17 cellular contexts compared by ENCODE assay signal in the genomic region with DNA sequence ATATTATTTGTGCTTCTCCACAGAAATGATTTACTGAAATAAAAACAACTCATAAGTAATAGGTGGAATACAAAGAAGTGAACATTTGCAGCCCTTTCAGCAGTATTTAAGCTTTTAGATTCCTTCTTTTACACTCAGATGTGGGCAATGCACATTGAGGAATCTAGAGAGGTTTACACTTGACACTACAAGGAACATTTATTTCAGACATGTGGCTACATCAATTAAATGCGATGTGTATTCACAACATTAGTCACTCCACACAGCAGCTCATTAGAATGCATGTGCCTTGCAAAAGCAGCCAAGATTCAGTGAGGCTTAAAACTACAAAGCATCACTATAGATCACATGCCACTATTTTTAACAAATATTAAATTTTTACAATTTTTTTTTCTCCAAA.
DNase-seq lines count a peak whose midpoint lies in the region; ATAC-seq and TF ChIP-seq lines count a peak whose summit lies in the region.
"Had no signal": no experiment of that assay in that cellular context is flagged by ENCODE, and none has a peak within 500 bp of the region (broad histone marks: within the 10 kb centered on the region; RNA-seq: fewer than 3 reads in every experiment).

No MANE protein-coding gene starts in this region.

- H3K27me3 Mint-ChIP-seq in activated CD4-positive, alpha-beta T cell treated with anti-CD3 and anti-CD28 coated beads for 36 hours = no peaks in the 10 kb centered on the region
- H3K27me3 Mint-ChIP-seq in brain = peaks cover 11% of the 10 kb centered on the region
- H3K27me3 Mint-ChIP-seq in naive thymus-derived CD4-positive, alpha-beta T cell = no peaks in the 10 kb centered on the region
- H3K27me3 Mint-ChIP-seq in endodermal cell (ENCODE audit: insufficient read depth) = no peaks in the 10 kb centered on the region
- H3K27me3 Mint-ChIP-seq: activated naive CD8-positive, alpha-beta T cell treated with anti-CD3 and anti-CD28 coated beads for 36 hours had no signal

- H3K27me3 ChIP-seq in GM23248 (replicated peaks; ENCODE audit: insufficient read depth) = no peaks in the 10 kb centered on the region
- no peaks in the 10 kb centered on the region for H3K27me3 ChIP-seq in naive thymus-derived CD4-positive, alpha-beta T cell (ENCODE audit: control insufficient read depth in 2 of 2, insufficient read depth in 2 of 2, low read length in 2 of 2)
- no peaks in the 10 kb centered on the region for H3K27me3 ChIP-seq in endodermal cell (ENCODE audit: control insufficient read depth, insufficient read depth, low read length, poor library complexity, severe bottlenecking)
- H3K27me3 ChIP-seq: transverse colon had no signal

- in situ Hi-C loops in GM23248 (cut with MboI) = no loop called here

- peaks cover 76% of the 10 kb centered on the region for H3K4me1 Mint-ChIP-seq in activated CD4-positive, alpha-beta T cell treated with anti-CD3 and anti-CD28 coated beads for 36 hours
- H3K4me1 Mint-ChIP-seq in brain (peaks cover 44% of the 10 kb centered on the region), endodermal cell (peaks cover 15% of the 10 kb centered on the region)
- H3K4me1 Mint-ChIP-seq in naive thymus-derived CD4-positive, alpha-beta T cell = peaks cover 46 to 92% (median 79%) of the 10 kb centered on the region in 7 donors

- no peak overlapping the region for H3K9ac ChIP-seq in GM23248
- no peak overlapping the region for H3K9ac ChIP-seq in endodermal cell (ENCODE audit: extremely low read depth, low read length, poor library complexity, severe bottlenecking)
- H3K9ac ChIP-seq: parathyroid adenoma had no signal

- H3F3A ChIP-seq in GM23248 (ENCODE audit: insufficient read depth) = no peaks in the 10 kb centered on the region

- no peaks in the 10 kb centered on the region for H3K9me2 ChIP-seq in GM23248 (ENCODE audit: insufficient read depth)

- H3K27ac Mint-ChIP-seq in activated CD4-positive, alpha-beta T cell treated with anti-CD3 and anti-CD28 coated beads for 36 hours = peak overlapping the region; percentile 74
- H3K27ac Mint-ChIP-seq in brain (peak overlapping the region; percentile 5 to 83 (median 56)), endodermal cell (no peak overlapping the region)
- H3K27ac Mint-ChIP-seq in naive thymus-derived CD4-positive, alpha-beta T cell = peak overlapping the region in 8 of 9 donors; percentile 57 to 92 (median 80)
- H3K27ac Mint-ChIP-seq: activated naive CD8-positive, alpha-beta T cell treated with anti-CD3 and anti-CD28 coated beads for 36 hours had no signal

- H4K20me1 ChIP-seq in GM23248 (ENCODE audit: insufficient read depth) = no peaks in the 10 kb centered on the region

- H3K4me3 ChIP-seq in GM23248 = no peak overlapping the region
- no peak overlapping the region for H3K4me3 ChIP-seq in naive thymus-derived CD4-positive, alpha-beta T cell (ENCODE audit: low read length)
- H3K4me3 ChIP-seq in endodermal cell (ENCODE audit: low read length) = no peak overlapping the region
- H3K4me3 ChIP-seq: A549, transverse colon had no signal

- H3K4me1 ChIP-seq in GM23248 (ENCODE audit: insufficient read depth) (peaks cover 18% of the 10 kb centered on the region), endodermal cell (ENCODE audit: control insufficient read depth, insufficient read depth, low read length) (no peaks in the 10 kb centered on the region)
- H3K4me1 ChIP-seq in naive thymus-derived CD4-positive, alpha-beta T cell (ENCODE audit: control insufficient read depth in 2 of 2, insufficient read depth in 2 of 2, low read length in 2 of 2) = peaks cover 34 to 64% of the 10 kb centered on the region in 2 donors
- H3K4me1 ChIP-seq: parathyroid adenoma, transverse colon had no signal

- CTCF ChIA-PET in activated CD4-positive, alpha-beta T cell treated with anti-CD3 and anti-CD28 coated beads for 36 hours (lab: Charles Lee) = interaction anchor here (1.0 to 9.6 kb wide), 4 partner anchors 10 to 95 kb away, joined by 3 to 94 read pairs (median 9); no protein-coding TSS in a partner anchor
- CTCF ChIA-PET in naive thymus-derived CD4-positive, alpha-beta T cell (lab: Charles Lee) = interaction anchor here (0.7 to 1.1 kb wide), 3 partner anchors 10 to 38 kb away, joined by 3 to 4 read pairs (median 3); no protein-coding TSS in a partner anchor

- peak overlapping the region; percentile 33 for H3K4me2 ChIP-seq in GM23248 (ENCODE audit: unreplicated experiment)
- H3K4me2 ChIP-seq: A549 had no signal

- intact Hi-C loops in activated CD4-positive, alpha-beta T cell treated with anti-CD3 and anti-CD28 coated beads for 36 hours (cut with DNase I, micrococcal nuclease) = no loop called here
- intact Hi-C loops in naive thymus-derived CD4-positive, alpha-beta T cell (cut with micrococcal nuclease) = no loop called here

- H3K9me3 ChIP-seq in GM23248 (ENCODE audit: low read depth) (no peaks in the 10 kb centered on the region), endodermal cell (ENCODE audit: control insufficient read depth, low read length) (no peaks in the 10 kb centered on the region)
- no peaks in the 10 kb centered on the region for H3K9me3 ChIP-seq in naive thymus-derived CD4-positive, alpha-beta T cell (ENCODE audit: control insufficient read depth in 2 of 3, low read length in 3 of 3)
- H3K9me3 ChIP-seq: A549, transverse colon had no signal

- H2AFZ ChIP-seq in GM23248 = no peak overlapping the region
- H2AFZ ChIP-seq: parathyroid adenoma had no signal

- DNase-seq in activated CD4-positive, alpha-beta T cell treated with anti-CD3 and anti-CD28 coated beads for 36 hours = no peak
- DNase-seq in activated CD4-positive, alpha-beta T cell treated with anti-CD3 and anti-CD28 coated beads for 4 hours = no peak
- DNase-seq in GM23248 (peak; percentile 47), endodermal cell (no peak), DMS153 treated with DMSO at 0.1 percent for 48 hours (lab: John Stamatoyannopoulos, UW; ENCODE audit: unreplicated experiment) (no peak)
- no peak for DNase-seq in naive thymus-derived CD4-positive, alpha-beta T cell
- DNase-seq: activated naive CD8-positive, alpha-beta T cell treated with anti-CD3 and anti-CD28 coated beads for 36 hours; effector memory CD4-positive, alpha-beta T cell; GF-D8; KG1; small intestine; transverse colon had no signal

- peaks cover 49% of the 10 kb centered on the region for H3K36me3 Mint-ChIP-seq in activated CD4-positive, alpha-beta T cell treated with anti-CD3 and anti-CD28 coated beads for 36 hours (ENCODE audit: low read depth)
- peaks cover 4% of the 10 kb centered on the region for H3K36me3 Mint-ChIP-seq in brain
- peaks cover 6 to 35% (median 31%) of the 10 kb centered on the region in 5 donors for H3K36me3 Mint-ChIP-seq in naive thymus-derived CD4-positive, alpha-beta T cell
- H3K36me3 Mint-ChIP-seq in endodermal cell (ENCODE audit: low read depth) = no peaks in the 10 kb centered on the region

- 0 to 4% methylated on average over 1 of the region's 1 CpG for WGBS in GM23248 (ENCODE audit: low coverage in 1 of 2, low lambda C conversion rate in 2 of 2, missing lambda C conversion rate in 2 of 2), 2 experiments
- 75 to 94% methylated on average over 1 of the region's 1 CpG for WGBS in endodermal cell (ENCODE audit: insufficient coverage in 1 of 2, insufficient read length in 1 of 2), 2 experiments

- peaks cover 87% of the 10 kb centered on the region for H3K79me2 ChIP-seq in GM23248 (ENCODE audit: insufficient read depth)
- H3K79me2 ChIP-seq: parathyroid adenoma had no signal

- no peak overlapping the region for H3K4me3 Mint-ChIP-seq in activated CD4-positive, alpha-beta T cell treated with anti-CD3 and anti-CD28 coated beads for 36 hours
- H3K4me3 Mint-ChIP-seq in brain (peak overlapping the region in 2 of 5 experiments; percentile 36), endodermal cell (no peak overlapping the region)
- H3K4me3 Mint-ChIP-seq in naive thymus-derived CD4-positive, alpha-beta T cell = peak overlapping the region in 6 of 10 donors; percentile 13 to 85 (median 45)
- H3K4me3 Mint-ChIP-seq: activated naive CD8-positive, alpha-beta T cell treated with anti-CD3 and anti-CD28 coated beads for 36 hours had no signal

- ATAC-seq in activated CD4-positive, alpha-beta T cell treated with anti-CD3 and anti-CD28 coated beads for 36 hours = peak; percentile 51
- ATAC-seq in naive thymus-derived CD4-positive, alpha-beta T cell = no peak
- no peak for ATAC-seq in HG03196 (IDR thresholded peaks at IDR 0.05; ENCODE audit: unreplicated experiment)
- ATAC-seq: A549, left lobe of liver had no signal

- H3K36me3 ChIP-seq in GM23248 (ENCODE audit: low read depth) = no peaks in the 10 kb centered on the region
- H3K36me3 ChIP-seq in naive thymus-derived CD4-positive, alpha-beta T cell (ENCODE audit: control insufficient read depth in 2 of 3, insufficient read depth in 3 of 3, low read length in 3 of 3) = peaks cover 0 to 11% (median 0%) of the 10 kb centered on the region in 3 experiments
- no peaks in the 10 kb centered on the region for H3K36me3 ChIP-seq in endodermal cell (ENCODE audit: control insufficient read depth, insufficient read depth, low read length)
- H3K36me3 ChIP-seq: transverse colon had no signal

- peaks cover 12% of the 10 kb centered on the region for H3K9me3 Mint-ChIP-seq in activated CD4-positive, alpha-beta T cell treated with anti-CD3 and anti-CD28 coated beads for 36 hours (ENCODE audit: low read depth)
- H3K9me3 Mint-ChIP-seq in brain (peaks cover 0 to 4% (median 0%) of the 10 kb centered on the region in 5 experiments), endodermal cell (no peaks in the 10 kb centered on the region)
- peaks cover 0 to 11% (median 5%) of the 10 kb centered on the region in 11 donors for H3K9me3 Mint-ChIP-seq in naive thymus-derived CD4-positive, alpha-beta T cell

- POLR2A ChIA-PET in activated CD4-positive, alpha-beta T cell treated with anti-CD3 and anti-CD28 coated beads for 36 hours (lab: Charles Lee) = no interaction called here
- POLR2A ChIA-PET in naive thymus-derived CD4-positive, alpha-beta T cell (lab: Charles Lee) = interaction anchor here (0.6 to 6.0 kb wide), 7 partner anchors 10 to 217 kb away, joined by 3 to 38 read pairs (median 6); no protein-coding TSS in a partner anchor

- no peak for TF ChIP-seq CTCF in brain (conservative IDR thresholded peaks at IDR 0.05)
- no peak for TF ChIP-seq CTCF in endodermal cell (conservative IDR thresholded peaks at IDR 0.05)

- no peak overlapping the region for H3K27ac ChIP-seq in GM23248
- no peak overlapping the region for H3K27ac ChIP-seq in naive thymus-derived CD4-positive, alpha-beta T cell (ENCODE audit: low read depth, low read length)
- H3K27ac ChIP-seq in endodermal cell (ENCODE audit: low read depth, low read length) = no peak overlapping the region
- H3K27ac ChIP-seq: A549, parathyroid adenoma, transverse colon had no signal

Comparison
In these comparisons a context has a peak if more than half of its experiments do, and no peak if none do; other contexts are left out.
1. H3K4me3 Mint-ChIP-seq: peak in naive thymus-derived CD4-positive, alpha-beta T cell (6 of 10); none in activated CD4-positive, alpha-beta T cell treated with anti-CD3 and anti-CD28 coated beads for 36 hours (single experiment) and endodermal cell (single experiment).